In genomic region chr10:71598673-71599072, GRCh38 we compare ENCODE assay signal across 10 cellular contexts.
DNase-seq lines count a peak whose midpoint lies in the region; ATAC-seq and TF ChIP-seq lines count a peak whose summit lies in the region.
"Had no signal": no experiment of that assay in that cellular context is flagged by ENCODE, and none has a peak within 500 bp of the region (broad histone marks: within the 10 kb centered on the region; RNA-seq: fewer than 3 reads in every experiment).

No MANE protein-coding gene starts in this region.

- peaks cover 2% of the 10 kb centered on the region for H3K27me3 Mint-ChIP-seq in neural progenitor cell (ENCODE audit: insufficient read depth, low read depth)
- H3K27me3 Mint-ChIP-seq: activated naive CD8-positive, alpha-beta T cell treated with anti-CD3 and anti-CD28 coated beads, Interleukin-2, amount 10 ng/mL, durations not matched to agents 7 days and 5 days had no signal

- TF ChIP-seq CTCF in Peyer's patch (IDR thresholded peaks at IDR 0.05) = no peak
- no peak for TF ChIP-seq CTCF in foreskin fibroblast (IDR thresholded peaks at IDR 0.05; ENCODE audit: low read depth, low read length)
- TF ChIP-seq CTCF in neural progenitor cell (IDR thresholded peaks at IDR 0.05) = no peak
- TF ChIP-seq CTCF in GM10248 (IDR thresholded peaks at IDR 0.05; ENCODE audit: control extremely low read depth, extremely low read depth, low read depth, missing control alignments) = no peak

- H2AFZ ChIP-seq in ACC112 (ENCODE audit: low read length, unreplicated experiment) = peak overlapping the region; percentile 28
- no peak overlapping the region for H2AFZ ChIP-seq in neural progenitor cell (replicated peaks)

- POLR2A ChIA-PET in GM10248 (lab: Yijun Ruan, JAX) = no interaction called here

- no peaks in the 10 kb centered on the region for H3K9me3 ChIP-seq in Peyer's patch
- H3K9me3 ChIP-seq in neural progenitor cell (ENCODE audit: low read depth) = no peaks in the 10 kb centered on the region

- H3K4me1 Mint-ChIP-seq in neural progenitor cell = peaks cover 19% of the 10 kb centered on the region
- H3K4me1 Mint-ChIP-seq: activated naive CD8-positive, alpha-beta T cell treated with anti-CD3 and anti-CD28 coated beads, Interleukin-2, amount 10 ng/mL, durations not matched to agents 7 days and 5 days had no signal

- no peaks in the 10 kb centered on the region for H3F3A ChIP-seq in neural progenitor cell (ENCODE audit: low read depth)

- H3K9me3 Mint-ChIP-seq in neural progenitor cell = no peaks in the 10 kb centered on the region
- H3K9me3 Mint-ChIP-seq: activated naive CD8-positive, alpha-beta T cell treated with anti-CD3 and anti-CD28 coated beads, Interleukin-2, amount 10 ng/mL, durations not matched to agents 7 days and 5 days had no signal

- CTCF ChIA-PET in GM10248 (lab: Yijun Ruan, JAX) = interaction anchor here (1.2 to 2.9 kb wide), 3 partner anchors 10 to 279 kb away, joined by 3 to 9 read pairs (median 4); no protein-coding TSS in a partner anchor

- no peak for TF ChIP-seq POLR2A in Peyer's patch (IDR thresholded peaks at IDR 0.05)

- H3K4me1 ChIP-seq in ACC112 (ENCODE audit: control insufficient read depth, insufficient read depth, low read length, unreplicated experiment) (peaks cover 37% of the 10 kb centered on the region), Peyer's patch (peaks cover 0 to 31% (median 9%) of the 10 kb centered on the region in 4 donors), neural progenitor cell (peaks cover 26% of the 10 kb centered on the region)

- H3K27ac ChIP-seq in ACC112 (ENCODE audit: low read depth, low read length) (peak overlapping the region; percentile 26; the same call in 1 of the 2 replicates), Peyer's patch (peak overlapping the region; percentile 49 to 80 (median 62)), neural progenitor cell (no peak overlapping the region)

- no peak for ATAC-seq in GM21515 (IDR thresholded peaks at IDR 0.05; ENCODE audit: unreplicated experiment)

- H3K9ac ChIP-seq in neural progenitor cell = no peak overlapping the region

- H3K79me2 ChIP-seq in ACC112 (ENCODE audit: control insufficient read depth, insufficient read depth, low read length, unreplicated experiment) (no peaks in the 10 kb centered on the region), neural progenitor cell (ENCODE audit: low read depth) (no peaks in the 10 kb centered on the region)

- H3K27me3 ChIP-seq in ACC112 (ENCODE audit: insufficient read depth, low read length) = no peaks in the 10 kb centered on the region
- no peaks in the 10 kb centered on the region for H3K27me3 ChIP-seq in Peyer's patch
- H3K27me3 ChIP-seq in neural progenitor cell = no peaks in the 10 kb centered on the region

- H3K36me3 Mint-ChIP-seq in neural progenitor cell = no peaks in the 10 kb centered on the region
- H3K36me3 Mint-ChIP-seq: activated naive CD8-positive, alpha-beta T cell treated with anti-CD3 and anti-CD28 coated beads, Interleukin-2, amount 10 ng/mL, durations not matched to agents 7 days and 5 days had no signal

- no peak overlapping the region for H3K27ac Mint-ChIP-seq in neural progenitor cell
- H3K27ac Mint-ChIP-seq: activated naive CD8-positive, alpha-beta T cell treated with anti-CD3 and anti-CD28 coated beads, Interleukin-2, amount 10 ng/mL, durations not matched to agents 7 days and 5 days had no signal

- H3K4me3 Mint-ChIP-seq in neural progenitor cell = no peak overlapping the region
- H3K4me3 Mint-ChIP-seq: activated naive CD8-positive, alpha-beta T cell treated with anti-CD3 and anti-CD28 coated beads, Interleukin-2, amount 10 ng/mL, durations not matched to agents 7 days and 5 days had no signal

- H3K36me3 ChIP-seq in ACC112 (ENCODE audit: insufficient read depth, low read length) = no peaks in the 10 kb centered on the region
- H3K36me3 ChIP-seq in Peyer's patch = no peaks in the 10 kb centered on the region
- no peaks in the 10 kb centered on the region for H3K36me3 ChIP-seq in neural progenitor cell

- no peak overlapping the region for H3K4me2 ChIP-seq in neural progenitor cell

- H3K4me3 ChIP-seq in ACC112 (ENCODE audit: low read depth, low read length) (no peak overlapping the region), Peyer's patch (no peak overlapping the region), foreskin fibroblast (ENCODE audit: low read depth in 1 of 2, low read length in 2 of 2) (no peak overlapping the region), neural progenitor cell (no peak overlapping the region)

- no peaks in the 10 kb centered on the region for H4K20me1 ChIP-seq in neural progenitor cell (ENCODE audit: low read depth)

- DNase-seq in Peyer's patch (peak in 2 of 3 donors; percentile 33 to 79), foreskin fibroblast (peak; percentile 82 to 88), occipital lobe (lab: John Stamatoyannopoulos, UW) (peak; percentile 61), neural progenitor cell (ENCODE audit: low spot score) (no peak), GM10248 (ENCODE audit: extremely low spot score) (no peak), SIG-M5 (lab: John Stamatoyannopoulos, UW) (no peak)
- DNase-seq: activated naive CD8-positive, alpha-beta T cell treated with anti-CD3 and anti-CD28 coated beads, Interleukin-2, amount 10 ng/mL, durations not matched to agents 7 days and 5 days; NCI-H2081 treated with DMSO at 0.1 percent for 48 hours had no signal

Comparison
In these comparisons a context has a peak if more than half of its experiments do, and no peak if none do; other contexts are left out.
1. DNase-seq: peak in Peyer's patch (2 of 3), foreskin fibroblast (2 of 2) and occipital lobe (single experiment); none in neural progenitor cell (single experiment), GM10248 (single experiment) and SIG-M5 (single experiment).